Comparison of ENCODE assay signal across 8 cellular contexts in the genomic region with DNA sequence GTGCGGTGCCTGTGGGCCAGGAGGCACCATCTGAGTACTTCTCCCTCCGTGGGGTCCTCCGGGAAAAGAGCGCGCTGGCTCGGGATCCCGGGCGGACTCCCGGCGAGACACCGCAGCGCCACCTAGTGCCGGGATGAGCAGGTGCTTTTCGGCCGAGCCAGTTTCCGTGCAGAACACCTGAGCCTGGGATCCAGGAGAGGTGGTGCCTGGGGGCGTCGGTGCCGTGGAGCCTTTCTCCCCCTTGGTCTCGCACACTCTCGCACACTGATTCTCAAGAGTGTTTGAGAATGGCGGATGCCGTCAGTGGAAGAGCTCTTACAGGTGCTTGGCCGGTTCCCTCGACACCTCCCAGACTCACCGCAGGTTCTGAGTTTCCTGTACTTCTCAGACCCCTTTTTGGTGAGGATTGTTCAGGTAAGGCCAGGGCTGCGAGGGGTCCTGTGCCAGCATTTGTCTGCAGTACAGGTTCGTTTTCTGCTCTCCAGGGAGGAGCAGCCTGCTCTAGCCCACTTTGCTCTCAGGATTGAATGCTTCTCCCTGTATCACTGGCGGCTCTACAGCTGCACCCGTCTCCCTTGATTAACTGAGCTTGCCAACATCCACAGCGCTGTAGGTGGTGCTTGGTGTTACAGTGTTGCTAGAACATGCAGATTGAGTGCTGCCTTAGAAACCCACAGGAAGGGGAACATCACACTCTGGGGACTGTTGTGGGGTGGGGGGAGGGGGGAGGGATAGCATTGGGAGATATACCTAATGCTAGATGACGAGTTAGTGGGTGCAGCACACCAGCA. TPM values are rescaled to one million over a fixed set of nuclear protein-coding genes. Genes with fewer than 3 reads are reported as not detected.
DNase-seq lines count a peak whose midpoint lies in the region; ATAC-seq and TF ChIP-seq lines count a peak whose summit lies in the region.

No MANE protein-coding gene starts in this region.

- H4K20me1 ChIP-seq in OCI-LY3 (ENCODE audit: insufficient read depth, low read length) = no peaks in the 10 kb centered on the region

- H3K4me1 ChIP-seq in OCI-LY3 (ENCODE audit: low read length) = no peaks in the 10 kb centered on the region

- H3K27me3 ChIP-seq in OCI-LY3 (ENCODE audit: low read depth, low read length) = no peaks in the 10 kb centered on the region
- H3K27me3 ChIP-seq in MG63 = no peaks in the 10 kb centered on the region

- intact Hi-C loops in sciatic nerve (cut with DNase I) = no loop called here

- no peak overlapping the region for H3K9ac ChIP-seq in OCI-LY3 (ENCODE audit: low read length)

- ATAC-seq in sciatic nerve (peak; percentile 65), HG03565 (IDR thresholded peaks at IDR 0.05; ENCODE audit: unreplicated experiment) (no peak)

- no peak overlapping the region for H2AFZ ChIP-seq in OCI-LY3 (ENCODE audit: low read depth, low read length)

- H3K79me2 ChIP-seq in OCI-LY3 (ENCODE audit: low read length) = no peaks in the 10 kb centered on the region

- H3K4me2 ChIP-seq in OCI-LY3 (ENCODE audit: low read length) = peak overlapping the region; percentile 6

- H3K36me3 ChIP-seq in OCI-LY3 (replicated peaks; ENCODE audit: low read depth, low read length) (peaks cover 17% of the 10 kb centered on the region), MG63 (peaks cover 27% of the 10 kb centered on the region)

- H3K27ac ChIP-seq in OCI-LY3 (ENCODE audit: low read length) = no peak overlapping the region

- DNase-seq in SKM-1 treated with dmso at 0.1 percent for 144 hours (lab: John Stamatoyannopoulos, UW; ENCODE audit: unreplicated experiment) (peak; percentile 7), SKM-1 (lab: John Stamatoyannopoulos, UW; ENCODE audit: unreplicated experiment) (no peak), anterior cingulate cortex (lab: John Stamatoyannopoulos, UW) (peak in 40 of 58 donors; percentile 10 to 69 (median 34)), hepatic stellate cell (ENCODE audit: low spot score) (peak; percentile 80), sciatic nerve (ENCODE audit: low spot score) (peak; percentile 81), MG63 (no peak)

- H3K4me3 ChIP-seq in OCI-LY3 (ENCODE audit: low read length) = no peak overlapping the region
- no peak overlapping the region for H3K4me3 ChIP-seq in MG63

- peak; percentile 78 for TF ChIP-seq CTCF in OCI-LY3 (IDR thresholded peaks at IDR 0.05; ENCODE audit: low read depth, low read length)

- no peaks in the 10 kb centered on the region for H3K9me3 ChIP-seq in OCI-LY3 (ENCODE audit: insufficient read depth, low read length)
- H3K9me3 ChIP-seq in MG63 = no peaks in the 10 kb centered on the region

RNA-seq across cellular contexts. Expression of gene TBCD, which starts 23.4 kb away (rescaled TPM):
- total RNA-seq in sciatic nerve = 122 TPM
- total RNA-seq in MG63 (2014; rRNA removed; shearing (Covaris generic); ENCODE audit: low replicate concordance) = 45.7 and 73.6 TPM in 2 replicates

RNA-seq across cellular contexts. Expression of gene FN3K, which starts 39.8 kb away (rescaled TPM):
- total RNA-seq in sciatic nerve = 57.2 TPM
- total RNA-seq in MG63 (2014; rRNA removed; shearing (Covaris generic); ENCODE audit: low replicate concordance) = not detected in 2 replicates

RNA-seq across cellular contexts. Expression of gene FN3KRP, which starts 58.7 kb away (rescaled TPM):
- total RNA-seq in sciatic nerve = 32.3 TPM
- 33.8 and 60.9 TPM in 2 replicates for total RNA-seq in MG63 (2014; rRNA removed; shearing (Covaris generic); ENCODE audit: low replicate concordance)

Comparison
In these comparisons a context has a peak if more than half of its experiments do, and no peak if none do; other contexts are left out.
1. DNase-seq: peak in SKM-1 treated with dmso at 0.1 percent for 144 hours (single experiment), anterior cingulate cortex (40 of 58), hepatic stellate cell (single experiment) and sciatic nerve (single experiment); none in SKM-1 (single experiment) and MG63 (single experiment).
2. RNA of gene FN3K, which starts 39.8 kb away (total RNA-seq): 57.2 TPM in sciatic nerve (single experiment); not detected in MG63; every median in the first group is over 10 times any median in the second.